In genomic region chr13:69817333-69817732, GRCh38 we compare ENCODE assay signal across 34 cellular contexts.
"Had no signal": no experiment of that assay in that cellular context is flagged by ENCODE, and none has a peak within 500 bp of the region (broad histone marks: within the 10 kb centered on the region; RNA-seq: fewer than 3 reads in every experiment).

No MANE protein-coding gene starts in this region.

- H3K27me3 ChIP-seq: MG63 had no signal

- H3K36me3 ChIP-seq: MG63 had no signal

- H3K9ac ChIP-seq: KMS-11 had no signal

- DNase-seq: Karpas-422, Kasumi-1, MG63, MM.1S, MV-4-11, NCI-H1048, NCI-H1092, NCI-H1092 treated with DMSO at 0.1 percent for 48 hours, NCI-H1105, NCI-H1105 treated with DMSO at 0.1 percent for 48 hours, NCI-H1417, NCI-H1417 treated with DMSO at 0.1 percent for 48 hours, NCI-H1436, NCI-H1436 treated with DMSO at 0.1 percent for 48 hours, NCI-H146, NCI-H1694, NCI-H1694 treated with DMSO at 0.1 percent for 48 hours, NCI-H187, NCI-H187 treated with DMSO at 0.1 percent for 48 hours, NCI-H1930, NCI-H2029, NCI-H2029 treated with DMSO at 0.1 percent for 48 hours, NCI-H2081, NCI-H2081 treated with DMSO at 0.1 percent for 48 hours, NCI-H2107, NCI-H2171, NCI-H2171 treated with DMSO at 0.1 percent for 48 hours, NCI-H2227 treated with DMSO at 0.1 percent for 48 hours, NCI-H226, NCI-H345, NCI-H446, NCI-H446 treated with DMSO at 0.1 percent for 48 hours, NCI-H510A had no signal

- H3K9me3 ChIP-seq: MG63 had no signal

- H3K4me2 ChIP-seq: KMS-11 had no signal

- H3K4me3 ChIP-seq: MG63 had no signal

- H3K27ac ChIP-seq: KMS-11 had no signal
